10 cellular contexts compared by ENCODE assay signal in genomic region chr11:73981051-73981805, GRCh38. TPM values are rescaled to one million over a fixed set of nuclear protein-coding genes. Genes with fewer than 3 reads are reported as not detected.
DNase-seq lines count a peak whose midpoint lies in the region; ATAC-seq and TF ChIP-seq lines count a peak whose summit lies in the region.
"Had no signal": no experiment of that assay in that cellular context is flagged by ENCODE, and none has a peak within 500 bp of the region (broad histone marks: within the 10 kb centered on the region; RNA-seq: fewer than 3 reads in every experiment).

No MANE protein-coding gene starts in this region.

- peaks cover 41% of the 10 kb centered on the region for H3K36me3 Mint-ChIP-seq in WTC11
- H3K36me3 Mint-ChIP-seq in stimulated activated memory B cell treated with anti-CD40 and anti-IgM and Interleukin-4, amounts not matched to agents 10 μg/mL and 1 μg/mL and 100 μg/mL, for 72 hours: peaks cover 50% of the 10 kb centered on the region

- H3K4me1 Mint-ChIP-seq in WTC11: peaks cover 32% of the 10 kb centered on the region
- peaks cover 52% of the 10 kb centered on the region for H3K4me1 Mint-ChIP-seq in stimulated activated memory B cell treated with anti-CD40 and anti-IgM and Interleukin-4, amounts not matched to agents 10 μg/mL and 1 μg/mL and 100 μg/mL, for 72 hours

- no peak for ATAC-seq in WTC11
- ATAC-seq in stimulated activated memory B cell treated with anti-CD40 and anti-IgM and Interleukin-4, amounts not matched to agents 10 μg/mL and 1 μg/mL and 100 μg/mL, for 72 hours: no peak
- ATAC-seq in HG02973 (IDR thresholded peaks at IDR 0.05; ENCODE audit: unreplicated experiment): no peak

- peaks cover 43% of the 10 kb centered on the region for H3K36me3 ChIP-seq in iPS-18a (ENCODE audit: control insufficient read depth, low read depth, low read length)

- no peak overlapping the region for H3K27ac ChIP-seq in iPS-18a (ENCODE audit: low read length)

- POLR2A ChIA-PET in WTC11 (lab: Charles Lee): interaction anchor here (1.5 kb wide), 2 partner anchors 9 to 13 kb away, joined by 6 to 8 read pairs; no protein-coding TSS in a partner anchor

- peaks cover 23% of the 10 kb centered on the region for H3K4me1 ChIP-seq in iPS-18a (ENCODE audit: control insufficient read depth, low read depth, low read length)

- peak overlapping the region; percentile 94 for H3K4me3 Mint-ChIP-seq in WTC11
- peak overlapping the region; percentile 100 for H3K4me3 Mint-ChIP-seq in stimulated activated memory B cell treated with anti-CD40 and anti-IgM and Interleukin-4, amounts not matched to agents 10 μg/mL and 1 μg/mL and 100 μg/mL, for 72 hours

- no peaks in the 10 kb centered on the region for H3K27me3 ChIP-seq in iPS-18a (ENCODE audit: control insufficient read depth, insufficient read depth, low read length)

- H3K27ac Mint-ChIP-seq in WTC11: peak overlapping the region; percentile 90
- H3K27ac Mint-ChIP-seq in stimulated activated memory B cell treated with anti-CD40 and anti-IgM and Interleukin-4, amounts not matched to agents 10 μg/mL and 1 μg/mL and 100 μg/mL, for 72 hours: peak overlapping the region; percentile 93

- H3K9ac ChIP-seq in iPS-18a (ENCODE audit: low read length): peak overlapping the region; percentile 80

- DNase-seq in NCI-H146 (lab: John Stamatoyannopoulos, UW) (peak; percentile 23), NCI-H146 treated with DMSO at 0.1 percent for 48 hours (lab: John Stamatoyannopoulos, UW; ENCODE audit: unreplicated experiment) (no peak), WTC11 (ENCODE audit: low spot score) (no peak), hypothalamus (lab: John Stamatoyannopoulos, UW) (no peak)
- DNase-seq in activated CD4-positive, CD25-positive, alpha-beta regulatory T cell treated with anti-CD3 and anti-CD28 coated beads, Interleukin-2, amount 50 U/mL, for 72 hours: no peak
- DNase-seq: NCI-H524 had no signal

- H3K9me3 ChIP-seq in iPS-18a (ENCODE audit: control insufficient read depth, low read depth, low read length): no peaks in the 10 kb centered on the region

- peaks cover 6% of the 10 kb centered on the region for H3K27me3 Mint-ChIP-seq in WTC11 (ENCODE audit: low read depth)
- H3K27me3 Mint-ChIP-seq in stimulated activated memory B cell treated with anti-CD40 and anti-IgM and Interleukin-4, amounts not matched to agents 10 μg/mL and 1 μg/mL and 100 μg/mL, for 72 hours: no peaks in the 10 kb centered on the region

- H3K4me3 ChIP-seq in iPS-18a (ENCODE audit: low read length): peak overlapping the region; percentile 92

- CTCF ChIA-PET in WTC11 (lab: Charles Lee): interaction anchor here (0.6 to 2.4 kb wide), 5 partner anchors 14 to 228 kb away, joined by 3 to 9 read pairs (median 4); partner anchors contain the start of genes C2CD3 and PPME1

- no peak for TF ChIP-seq CTCF in WTC11 (IDR thresholded peaks at IDR 0.05)

- H3K9me3 Mint-ChIP-seq in WTC11: no peaks in the 10 kb centered on the region
- H3K9me3 Mint-ChIP-seq in stimulated activated memory B cell treated with anti-CD40 and anti-IgM and Interleukin-4, amounts not matched to agents 10 μg/mL and 1 μg/mL and 100 μg/mL, for 72 hours: no peaks in the 10 kb centered on the region

TF ChIP-seq in WTC11, 78 proteins besides CTCF, POLR2A, EP300 and RAD21:
- TF ChIP-seq MYBL2 (CRISPR knock-in tag; IDR thresholded peaks at IDR 0.05): 0 out of 2 replicates have a peak, but pooled peaks have one; percentile 24
- TF ChIP-seq FOXJ3 (CRISPR knock-in tag; IDR thresholded peaks at IDR 0.05; ENCODE audit: borderline replicate concordance): no peak

RNA-seq across cellular contexts. Expression of gene UCP2, which starts 1.4 kb away (rescaled TPM):
- total RNA-seq in WTC11 (2021): 54.0 to 66.8 TPM (median 64.2 TPM) in 3 replicates

RNA-seq across cellular contexts. Expression of gene UCP3, which starts 27.7 kb away (rescaled TPM):
- 0.50 to 0.73 TPM (median 0.55 TPM) in 3 replicates for total RNA-seq in WTC11 (2021)
- total RNA-seq: H4 had no signal

RNA-seq across cellular contexts. Expression of gene DNAJB13, which starts 30.4 kb away (rescaled TPM):
- 0.18 to 0.24 TPM (median 0.21 TPM) in 3 replicates for total RNA-seq in WTC11 (2021)
- total RNA-seq: H4 had no signal
